17 cellular contexts compared by ENCODE assay signal in genomic region chr18:70295192-70295522, GRCh38.
"Had no signal": no experiment of that assay in that cellular context is flagged by ENCODE, and none has a peak within 500 bp of the region (broad histone marks: within the 10 kb centered on the region; RNA-seq: fewer than 3 reads in every experiment).

No MANE protein-coding gene starts in this region.

- H3K4me3 Mint-ChIP-seq: activated B cell treated with CpG ODN at 0.5 μM for 24 hours; activated CD4-positive, alpha-beta memory T cell treated with anti-CD3 and anti-CD28 coated beads for 36 hours; activated CD8-positive, alpha-beta memory T cell treated with anti-CD3 and anti-CD28 coated beads, Interleukin-2, amount 10 ng/mL, durations not matched to agents 7 days and 5 days; activated naive CD4-positive, alpha-beta T cell treated with anti-CD3 and anti-CD28 coated beads for 36 hours; central memory CD8-positive, alpha-beta T cell had no signal

- H3K9me3 Mint-ChIP-seq: activated B cell treated with CpG ODN at 0.5 μM for 24 hours; activated CD4-positive, alpha-beta memory T cell treated with anti-CD3 and anti-CD28 coated beads for 36 hours; activated naive CD4-positive, alpha-beta T cell treated with anti-CD3 and anti-CD28 coated beads for 36 hours; brain; central memory CD8-positive, alpha-beta T cell had no signal

- DNase-seq: activated B cell treated with CpG ODN at 0.5 μM for 24 hours; activated CD4-positive, alpha-beta memory T cell treated with anti-CD3 and anti-CD28 coated beads for 36 hours; activated CD4-positive, alpha-beta T cell treated with anti-CD3 and anti-CD28 coated beads for 4 hours; activated CD8-positive, alpha-beta memory T cell treated with anti-CD3 and anti-CD28 coated beads, Interleukin-2, amount 10 ng/mL, durations not matched to agents 7 days and 5 days; activated naive CD4-positive, alpha-beta T cell treated with anti-CD3 and anti-CD28 coated beads for 36 hours; colonic mucosa; erythroblast; heart left ventricle; mesendoderm; naive thymus-derived CD4-positive, alpha-beta T cell; pancreas; stimulated activated naive CD8-positive, alpha-beta T cell treated with anti-CD3 and anti-CD28 coated beads, Interleukin-15, Interleukin-2, amounts not matched to agents 100 U/mL and 50 U/mL, for 24 hours; uterus had no signal

- H3K36me3 ChIP-seq: colonic mucosa, gastroesophageal sphincter, heart left ventricle, pancreas, tibial nerve, uterus had no signal

- H3K27me3 ChIP-seq: colonic mucosa, gastroesophageal sphincter, heart left ventricle, pancreas, tibial nerve, uterus had no signal

- ATAC-seq: activated CD8-positive, alpha-beta memory T cell treated with anti-CD3 and anti-CD28 coated beads, Interleukin-2, amount 10 ng/mL, durations not matched to agents 7 days and 5 days; gastroesophageal sphincter; naive thymus-derived CD4-positive, alpha-beta T cell; stimulated activated naive CD8-positive, alpha-beta T cell treated with anti-CD3 and anti-CD28 coated beads, Interleukin-15, Interleukin-2, amounts not matched to agents 100 U/mL and 50 U/mL, for 24 hours had no signal

- H3K27me3 Mint-ChIP-seq: brain had no signal

- H3K27ac Mint-ChIP-seq: activated B cell treated with CpG ODN at 0.5 μM for 24 hours; activated CD4-positive, alpha-beta memory T cell treated with anti-CD3 and anti-CD28 coated beads for 36 hours; activated CD8-positive, alpha-beta memory T cell treated with anti-CD3 and anti-CD28 coated beads, Interleukin-2, amount 10 ng/mL, durations not matched to agents 7 days and 5 days; activated naive CD4-positive, alpha-beta T cell treated with anti-CD3 and anti-CD28 coated beads for 36 hours; naive thymus-derived CD4-positive, alpha-beta T cell had no signal

- H3K27ac ChIP-seq: colonic mucosa, gastroesophageal sphincter, uterus had no signal

- H3K4me1 Mint-ChIP-seq: activated CD8-positive, alpha-beta memory T cell treated with anti-CD3 and anti-CD28 coated beads, Interleukin-2, amount 10 ng/mL, durations not matched to agents 7 days and 5 days had no signal

- H3K9me3 ChIP-seq: colonic mucosa, gastroesophageal sphincter, heart left ventricle, pancreas, tibial nerve, uterus had no signal

- H3K36me3 Mint-ChIP-seq: activated CD4-positive, alpha-beta memory T cell treated with anti-CD3 and anti-CD28 coated beads for 36 hours; activated CD8-positive, alpha-beta memory T cell treated with anti-CD3 and anti-CD28 coated beads, Interleukin-2, amount 10 ng/mL, durations not matched to agents 7 days and 5 days had no signal

- H3K4me3 ChIP-seq: colonic mucosa, gastroesophageal sphincter, pancreas, tibial nerve, uterus had no signal
